In the genomic region with DNA sequence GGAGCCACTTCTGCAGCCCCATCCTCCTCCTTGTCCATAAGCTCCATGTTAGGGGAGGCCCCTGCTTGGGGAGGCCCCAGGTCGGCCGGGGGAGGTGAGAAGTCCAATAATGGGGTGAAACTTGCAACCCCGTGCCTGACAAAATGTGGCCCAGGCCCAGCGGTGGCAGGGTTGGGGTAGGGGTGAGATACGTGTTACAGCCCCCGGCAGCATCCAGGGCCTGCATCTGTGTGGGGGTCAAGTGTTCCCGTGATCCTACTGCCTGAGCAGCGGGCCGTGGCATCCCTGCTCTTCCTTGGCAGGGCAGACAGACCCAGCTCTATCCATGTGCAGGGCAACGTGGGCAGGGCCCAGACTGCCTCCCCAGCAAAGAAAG, we compare ENCODE assay signal across 1 cellular context.
TF ChIP-seq lines count a peak whose summit lies in the region.

No MANE protein-coding gene starts in this region.

TF ChIP-seq in H1, 55 proteins besides CTCF, POLR2A, EP300 and RAD21:
- TF ChIP-seq BACH1 (IDR thresholded peaks at IDR 0.05; ENCODE audit: low read length) (no peak), KDM5A (IDR thresholded peaks at IDR 0.05; ENCODE audit: low read length) (no peak), RNF2 (IDR thresholded peaks at IDR 0.05; ENCODE audit: borderline replicate concordance, low read depth, low read length, missing control alignments, poor library complexity, severe bottlenecking) (no peak), BCL11A (IDR thresholded peaks at IDR 0.05; ENCODE audit: low read depth in 2 of 2, low read length in 2 of 2) (no peak), RXRA (IDR thresholded peaks at IDR 0.05; ENCODE audit: insufficient read depth, low read depth, low read length) (no peak), SUZ12 (IDR thresholded peaks at IDR 0.05; ENCODE audit: low read length) (no peak), HDAC2 (IDR thresholded peaks at IDR 0.05; ENCODE audit: borderline replicate concordance in 1 of 2, low read depth in 2 of 2, low read length in 2 of 2) (no peak), KDM1A (IDR thresholded peaks at IDR 0.05; ENCODE audit: borderline replicate concordance, low read length) (no peak), EGR1 (IDR thresholded peaks at IDR 0.05; ENCODE audit: borderline replicate concordance, low read depth, low read length) (no peak), POU5F1 (IDR thresholded peaks at IDR 0.05; ENCODE audit: low read depth, low read length) (no peak), SP1 (IDR thresholded peaks at IDR 0.05; ENCODE audit: low read depth, low read length) (no peak), RBBP5 (IDR thresholded peaks at IDR 0.05; ENCODE audit: borderline replicate concordance, low read depth, low read length) (no peak), TAF7 (optimal IDR thresholded peaks at IDR 0.05; ENCODE audit: borderline replicate concordance, low read depth, low read length) (no peak)
- TF ChIP-seq, protein P1, sequence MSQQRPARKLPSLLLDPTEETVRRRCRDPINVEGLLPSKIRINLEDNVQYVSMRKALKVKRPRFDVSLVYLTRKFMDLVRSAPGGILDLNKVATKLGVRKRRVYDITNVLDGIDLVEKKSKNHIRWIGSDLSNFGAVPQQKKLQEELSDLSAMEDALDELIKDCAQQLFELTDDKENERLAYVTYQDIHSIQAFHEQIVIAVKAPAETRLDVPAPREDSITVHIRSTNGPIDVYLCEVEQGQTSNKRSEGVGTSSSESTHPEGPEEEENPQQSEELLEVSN (IDR thresholded peaks at IDR 0.05) = no peak
